In the genomic region with DNA sequence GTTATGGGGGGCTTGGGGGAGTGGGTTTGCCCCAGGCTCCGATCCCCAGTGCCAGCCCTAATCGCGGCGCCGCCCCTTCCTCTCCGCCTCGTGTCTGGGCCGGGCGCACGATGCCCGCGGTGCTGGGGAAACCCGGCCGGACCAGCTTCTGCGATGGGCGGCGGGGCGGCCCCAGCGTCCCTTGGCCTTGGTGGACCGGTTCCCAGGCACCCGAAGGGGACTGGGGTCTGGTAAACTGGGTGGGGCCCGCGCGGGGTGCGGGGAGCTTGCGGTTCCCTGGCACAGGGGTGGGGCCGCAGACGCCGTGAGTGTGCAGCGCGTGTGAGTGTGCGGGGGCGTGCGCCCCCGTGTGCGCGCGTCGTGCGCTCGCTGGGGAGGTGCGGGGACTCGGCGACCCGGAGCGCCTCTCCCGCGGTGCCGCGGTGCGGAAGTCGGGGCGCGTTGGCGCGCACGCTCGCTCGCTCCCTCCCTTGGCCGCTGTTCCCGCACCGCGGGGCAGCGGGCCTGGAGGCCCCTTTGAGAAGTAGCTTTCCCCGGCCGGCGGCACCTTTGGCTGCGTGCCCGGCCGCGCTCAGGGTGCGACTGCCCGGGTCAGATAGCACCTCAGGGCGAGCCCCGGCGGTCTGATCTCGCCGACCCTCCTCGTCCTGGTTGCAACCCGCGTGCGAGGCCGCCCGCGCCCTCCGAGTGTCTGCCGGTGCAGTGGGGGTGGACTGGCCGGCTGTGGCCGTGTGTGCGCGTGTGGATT, we compare ENCODE assay signal across 8 cellular contexts. TPM values are rescaled to one million over a fixed set of nuclear protein-coding genes. Genes with fewer than 3 reads are reported as not detected.
DNase-seq lines count a peak whose midpoint lies in the region; TF ChIP-seq lines count a peak whose summit lies in the region.

No MANE protein-coding gene starts in this region.

- in situ Hi-C loops in HAP-1 (cut with MboI; ENCODE audit: low sequenced_read_pairs) = no loop called here
- in situ Hi-C loops in astrocyte of the cerebellum (cut with HindIII; ENCODE audit: low sequenced_read_pairs) = no loop called here

- DNase-seq in GM12865 (ENCODE audit: low read depth) (peak; percentile 83), HAP-1 (ENCODE audit: low spot score in 2 of 2) (peak; percentile 43 to 72), M059J (ENCODE audit: low read depth) (peak; percentile 64), T-helper 9 cell (peak; percentile 51), astrocyte of the cerebellum (ENCODE audit: low read depth) (no peak), GM19240 (ENCODE audit: insufficient read length, low spot score) (no peak)

- peak overlapping the region; percentile 66 for H3K9ac ChIP-seq in iPS-18a (ENCODE audit: low read length)

- H3K4me1 ChIP-seq in HAP-1 = peaks cover 8% of the 10 kb centered on the region
- H3K4me1 ChIP-seq in iPS-18a (ENCODE audit: control insufficient read depth, low read depth, low read length) = peaks cover 11% of the 10 kb centered on the region

- H3K9me3 ChIP-seq in HAP-1 = no peaks in the 10 kb centered on the region
- H3K9me3 ChIP-seq in iPS-18a (ENCODE audit: control insufficient read depth, low read depth, low read length) = no peaks in the 10 kb centered on the region

- no peaks in the 10 kb centered on the region for H3K36me3 ChIP-seq in HAP-1 (replicated peaks)
- H3K36me3 ChIP-seq in iPS-18a (ENCODE audit: control insufficient read depth, low read depth, low read length) = no peaks in the 10 kb centered on the region

- TF ChIP-seq CTCF in GM12865 (IDR thresholded peaks at IDR 0.05; ENCODE audit: insufficient read depth, low read depth, low read length, missing control alignments) (no peak), astrocyte of the cerebellum (IDR thresholded peaks at IDR 0.05; ENCODE audit: low read depth, low read length, missing control alignments) (no peak)

- H3K4me3 ChIP-seq in GM12865 (ENCODE audit: low read depth, low read length) (peak overlapping the region; percentile 99), HAP-1 (peak overlapping the region; percentile 80), astrocyte of the cerebellum (ENCODE audit: low read depth, low read length) (peak overlapping the region; percentile 94), iPS-18a (ENCODE audit: low read length) (peak overlapping the region; percentile 87), skin epidermis (peak overlapping the region; percentile 66 to 98 (median 88))

- no peak overlapping the region for H3K27ac ChIP-seq in iPS-18a (ENCODE audit: low read length)
- H3K27ac ChIP-seq in skin epidermis = peak overlapping the region; percentile 27 to 90 (median 79)

- no peaks in the 10 kb centered on the region for H3K27me3 ChIP-seq in HAP-1 (ENCODE audit: low read depth)
- no peaks in the 10 kb centered on the region for H3K27me3 ChIP-seq in iPS-18a (ENCODE audit: control insufficient read depth, insufficient read depth, low read length)

RNA-seq across cellular contexts. Expression of gene MACIR, which starts 0.6 kb away (rescaled TPM):
- 32.8 and 44.8 TPM in 2 replicates for total RNA-seq in M059J (2014; rRNA removed; shearing (Covaris generic))

Comparison
In these comparisons a context has a peak if more than half of its experiments do, and no peak if none do; other contexts are left out.
1. DNase-seq: peak in GM12865 (single experiment), HAP-1 (2 of 2), M059J (single experiment) and T-helper 9 cell (single experiment); none in astrocyte of the cerebellum (single experiment) and GM19240 (single experiment).
2. Peak in every context shown above with its lines, with median percentiles within 50 percentile points of each other: H3K4me3 ChIP-seq.